ENCODE assay signal across 8 cellular contexts in the genomic region with DNA sequence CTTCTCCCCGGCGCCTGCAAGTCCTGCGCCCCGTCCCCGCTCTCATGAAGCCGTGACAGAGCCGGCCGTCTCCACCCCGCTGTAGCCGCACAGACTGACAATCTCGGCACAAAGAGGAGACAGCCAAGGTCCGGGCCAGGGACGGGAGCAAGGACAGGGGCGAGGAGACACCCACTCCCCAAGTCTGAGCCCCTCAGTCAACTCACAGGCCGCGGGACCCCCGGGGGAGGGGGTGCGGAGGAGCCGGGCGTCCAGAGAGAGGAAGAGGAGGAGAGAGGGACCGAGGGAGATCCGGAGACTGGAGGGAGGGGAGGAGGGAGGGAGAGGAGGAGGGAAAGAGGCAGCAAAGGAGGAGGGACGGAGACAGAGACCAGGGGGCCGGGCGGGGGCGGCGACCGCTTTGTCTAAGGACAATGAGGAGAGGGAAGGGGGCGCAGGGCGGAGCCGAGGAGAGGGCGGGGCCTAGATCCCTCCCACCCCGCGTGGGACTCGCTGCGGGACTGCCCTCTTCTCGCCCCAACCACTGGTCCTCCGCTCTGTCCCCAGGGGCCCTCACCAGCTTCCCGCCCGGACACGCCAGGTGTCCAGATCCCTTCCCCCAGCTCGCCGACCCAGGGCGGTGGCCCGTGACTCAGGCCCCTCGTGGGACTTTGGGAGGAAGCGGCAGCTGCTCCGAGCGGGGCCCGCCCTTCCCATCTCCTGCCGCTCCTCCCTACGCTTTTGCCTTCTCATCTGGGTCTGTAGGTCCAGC. TPM values are rescaled to one million over a fixed set of nuclear protein-coding genes. Genes with fewer than 3 reads are reported as not detected.
DNase-seq lines count a peak whose midpoint lies in the region; ATAC-seq and TF ChIP-seq lines count a peak whose summit lies in the region.

No MANE protein-coding gene starts in this region.

- no peaks in the 10 kb centered on the region for H3K9me3 ChIP-seq in CD4-positive, alpha-beta T cell (ENCODE audit: control insufficient read depth, low read length)
- no peaks in the 10 kb centered on the region for H3K9me3 ChIP-seq in mucosa of descending colon

- intact Hi-C loops in CD4-positive, alpha-beta T cell (cut with DNase I, micrococcal nuclease) = loop anchor here in 1 of 2 experiments (1.0 kb wide), 1 partner anchor 30 kb away; a partner anchor contains a TSS
- intact Hi-C loops in mucosa of descending colon (cut with DNase I, micrococcal nuclease) = no loop called here

- H3K27me3 Mint-ChIP-seq in CD4-positive, alpha-beta T cell = no peaks in the 10 kb centered on the region

- peak overlapping the region; percentile 24 for H3K4me3 ChIP-seq in mucosa of descending colon

- CTCF ChIA-PET in CD4-positive, alpha-beta T cell (lab: Charles Lee) = interaction anchor here (0.9 to 6.1 kb wide), 3 partner anchors 8 to 44 kb away, joined by 4 to 49 read pairs (median 28); a partner anchor contains a TSS

- H3K4me1 Mint-ChIP-seq in CD4-positive, alpha-beta T cell (ENCODE audit: low read depth) = peaks cover 57% of the 10 kb centered on the region

- DNase-seq in CD4-positive, alpha-beta T cell = peak; percentile 44 to 76 (median 61)
- DNase-seq in HUDEP-2 (lab: John Stamatoyannopoulos, UW; ENCODE audit: unreplicated experiment in 76 of 76) = peak in 61 of 76 experiments; percentile 14 to 82 (median 59)
- peak; percentile 80 for DNase-seq in NOMO-1 treated with dmso at 0.1 percent for 144 hours (lab: John Stamatoyannopoulos, UW; ENCODE audit: unreplicated experiment)
- DNase-seq in activated CD8-positive, alpha-beta memory T cell treated with anti-CD3 and anti-CD28 coated beads, Interleukin-2, amount 50 U/mL, for 48 hours = peak; percentile 90
- DNase-seq in epidermal melanocyte (ENCODE audit: insufficient read length, low spot score) = peak; percentile 37
- DNase-seq in mucosa of descending colon = peak; percentile 83 to 97 (median 87)
- DNase-seq in stimulated activated CD8-positive, alpha-beta memory T cell treated with anti-CD3 and anti-CD28 coated beads, Interleukin-2, amount 100 ng/mL, for 48 hours (ENCODE audit: low read depth in 2 of 2) = peak; percentile 85 to 87

- H3K4me3 Mint-ChIP-seq in CD4-positive, alpha-beta T cell = peak overlapping the region; percentile 98

- H3K36me3 ChIP-seq in mucosa of descending colon (ENCODE audit: low read depth) = no peaks in the 10 kb centered on the region

- peaks cover 24% of the 10 kb centered on the region for H3K4me1 ChIP-seq in mucosa of descending colon (ENCODE audit: low read depth)

- peaks cover 41% of the 10 kb centered on the region for H3K36me3 Mint-ChIP-seq in CD4-positive, alpha-beta T cell (ENCODE audit: low read depth)

- peak overlapping the region; percentile 98 for H3K27ac ChIP-seq in CD4-positive, alpha-beta T cell (ENCODE audit: low read depth, low read length)

- POLR2A ChIA-PET in CD4-positive, alpha-beta T cell (lab: Charles Lee) = interaction anchor here (1.2 to 5.2 kb wide), 4 partner anchors 8 to 72 kb away, joined by 4 to 44 read pairs (median 16); a partner anchor contains a TSS

- ATAC-seq in CD4-positive, alpha-beta T cell (ENCODE audit: poor library complexity) = peak; percentile 19
- ATAC-seq in GM19467 (IDR thresholded peaks at IDR 0.05; ENCODE audit: unreplicated experiment) = peak; percentile 43
- peak; percentile 58 for ATAC-seq in mucosa of descending colon

- H3K27ac Mint-ChIP-seq in CD4-positive, alpha-beta T cell = peak overlapping the region; percentile 94

- no peaks in the 10 kb centered on the region for H3K27me3 ChIP-seq in CD4-positive, alpha-beta T cell (ENCODE audit: control insufficient read depth, insufficient read depth, low read length)

- no peaks in the 10 kb centered on the region for H3K9me3 Mint-ChIP-seq in CD4-positive, alpha-beta T cell

- TF ChIP-seq CTCF in CD4-positive, alpha-beta T cell (IDR thresholded peaks at IDR 0.05) = no peak
- TF ChIP-seq CTCF in mucosa of descending colon (IDR thresholded peaks at IDR 0.05) = no peak

RNA-seq across cellular contexts. Expression of a gene that starts 0.6 kb away (rescaled TPM):
- total RNA-seq in CD4-positive, alpha-beta T cell = 10 to 100 TPM; 30.9 to 31.6 TPM
- 10 to 100 TPM in 2 of 3 donors, 1 to 10 TPM in 1; 8.6 to 55.1 (median 22.1) TPM for total RNA-seq in mucosa of descending colon

RNA-seq across cellular contexts. Expression of a gene that starts 3.7 kb away (rescaled TPM):
- 1 to 10 TPM; 3.8 to 4.4 TPM for total RNA-seq in CD4-positive, alpha-beta T cell
- total RNA-seq in mucosa of descending colon = 10 to 100 TPM in 1 of 3 donors, 1 to 10 TPM in 2; 4.3 to 10.2 (median 6.1) TPM

RNA-seq across cellular contexts. Expression of a gene that starts 14.3 kb away (rescaled TPM):
- 10 to 100 TPM; 15.9 to 16.1 TPM for total RNA-seq in CD4-positive, alpha-beta T cell
- 10 to 100 TPM; 31.0 to 36.2 (median 36.0) TPM for total RNA-seq in mucosa of descending colon

RNA-seq across cellular contexts. Expression of a gene that starts 30.0 kb away (rescaled TPM):
- total RNA-seq in CD4-positive, alpha-beta T cell = 10 to 100 TPM; 50.5 to 56.8 TPM
- total RNA-seq in mucosa of descending colon = 10 to 100 TPM; 15.2 to 34.3 (median 29.5) TPM

RNA-seq across cellular contexts. Expression of a gene that starts 33.1 kb away (rescaled TPM):
- total RNA-seq in CD4-positive, alpha-beta T cell = 10 to 100 TPM; 76.0 to 78.4 TPM
- total RNA-seq in mucosa of descending colon = 100 to 1,000 TPM; 113 to 328 (median 307) TPM

Comparison
In these comparisons a context has a peak if more than half of its experiments do, and no peak if none do; other contexts are left out.
1. Peak in every context shown above with its lines: DNase-seq, ATAC-seq, H3K4me3 ChIP-seq and H3K27ac ChIP-seq.
2. DNase-seq: peak in every context shown above with its lines; median percentile 90 in activated CD8-positive, alpha-beta memory T cell treated with anti-CD3 and anti-CD28 coated beads, Interleukin-2, amount 50 U/mL, for 48 hours; 87 in mucosa of descending colon; 86 in stimulated activated CD8-positive, alpha-beta memory T cell treated with anti-CD3 and anti-CD28 coated beads, Interleukin-2, amount 100 ng/mL, for 48 hours; 80 in NOMO-1 treated with dmso at 0.1 percent for 144 hours; 61 in CD4-positive, alpha-beta T cell; 59 in HUDEP-2; 37 in epidermal melanocyte.